Comparison of ENCODE assay signal across 8 cellular contexts in the genomic region with DNA sequence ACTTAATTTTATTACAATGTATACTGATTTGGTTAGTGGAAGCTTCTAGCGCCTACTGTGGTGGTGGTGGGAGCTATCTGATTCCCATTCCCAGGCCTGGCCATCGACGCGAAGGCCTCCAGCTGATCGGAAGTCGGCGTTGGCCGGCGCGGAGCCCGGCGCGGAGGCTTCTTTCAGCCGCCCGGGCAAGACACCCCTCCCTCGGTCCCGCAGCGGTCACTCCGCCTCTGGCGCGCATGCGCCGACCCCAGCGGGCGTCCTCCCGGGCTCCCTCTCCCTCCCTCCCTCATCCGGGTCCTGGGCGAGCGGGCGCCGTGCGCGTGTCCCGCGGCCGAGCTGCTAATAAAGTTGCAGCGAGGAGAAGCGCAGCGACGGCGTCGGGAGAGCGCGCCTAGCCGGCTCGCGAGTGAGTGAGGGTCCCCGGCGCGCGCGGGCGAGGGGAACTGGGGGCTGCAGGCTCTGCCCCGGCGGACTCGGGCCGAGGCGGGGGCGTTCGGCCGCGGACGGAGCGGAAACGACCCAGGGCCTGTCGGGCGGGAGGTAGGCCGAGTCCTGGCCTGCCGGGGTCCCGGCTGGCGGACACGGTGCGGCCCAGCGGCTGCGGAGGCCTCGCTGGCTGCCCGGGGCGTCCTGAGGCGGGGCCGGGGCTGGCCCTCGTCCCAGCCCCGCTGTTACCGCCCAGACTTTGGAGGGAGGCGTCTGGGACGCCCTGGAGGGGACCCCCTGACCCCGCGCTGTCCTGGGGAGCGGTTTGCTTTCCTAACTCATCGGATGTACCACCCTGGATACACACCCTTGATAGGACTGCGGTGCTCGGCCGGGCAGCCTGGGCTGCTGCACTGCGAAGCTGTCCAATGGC. TPM values are rescaled to one million over a fixed set of nuclear protein-coding genes. Genes with fewer than 3 reads are reported as not detected.
A peak's percentile ranks its signal among the peaks of the same experiment; 100 is the strongest.
DNase-seq lines count a peak whose midpoint lies in the region; ATAC-seq, FAIRE-seq and TF ChIP-seq lines count a peak whose summit lies in the region.

TSS of gene SMAD5 (plus strand) at position 289 of the 859 bp plus-strand sequence. CDS start 20,916 bp downstream, outside the sequence.

- H3K27me3 ChIP-seq in BLaER1 (no peaks in the 10 kb centered on the region), HepG2 (ENCODE audit: control insufficient read depth in 1 of 2, insufficient read depth in 2 of 2, low read length in 2 of 2) (no peaks in the 10 kb centered on the region; a peak in 1 of 5 replicates)

- H3K9ac ChIP-seq in BLaER1 (peak within 1 kb of the TSS; percentile 97), HepG2 (ENCODE audit: insufficient read depth, low read depth, low read length) (peak within 1 kb of the TSS; percentile 99)

- H3K4me2 ChIP-seq in BLaER1: peak within 1 kb of the TSS; percentile 89
- H3K4me2 ChIP-seq in HepG2 (ENCODE audit: low read depth, low read length): peak within 1 kb of the TSS; percentile 81

- WGBS in HepG2 (ENCODE audit: low lambda C conversion rate): 0% methylated on average over 5 of the region's 93 CpGs

- peak within 1 kb of the TSS; percentile 97 for H3K4me3 ChIP-seq in BLaER1
- H3K4me3 ChIP-seq in HepG2 (replicated peaks in 1 of 3; ENCODE audit: insufficient read depth in 1 of 3, low read depth in 2 of 3, low read length in 3 of 3): peak within 1 kb of the TSS; percentile 83 to 96 (median 89)

- CTCF ChIA-PET in HepG2 (lab: Yijun Ruan, JAX; ENCODE audit: low intra/inter-chr PET ratio, low total read pairs): no interaction called here

- POLR2A ChIA-PET in HepG2 (lab: Yijun Ruan, JAX): interaction anchor here (0.7 to 3.4 kb wide), 7 partner anchors 9 to 79 kb away, joined by 3 to 29 read pairs (median 3); no protein-coding TSS in a partner anchor

- H3K27ac ChIP-seq in BLaER1 (peak within 1 kb of the TSS; percentile 97), HepG2 (ENCODE audit: extremely low read length, insufficient read depth, low read length) (peak within 1 kb of the TSS; percentile 92)

- TF ChIP-seq EP300 in HepG2 (IDR thresholded peaks at IDR 0.05; ENCODE audit: low read depth in 2 of 2, low read length in 2 of 2) (peak in 1 of 2 experiments; percentile 27; a peak in 2 of 4 replicates), HepG2 (CRISPR knock-in tag; IDR thresholded peaks at IDR 0.05; ENCODE audit: borderline replicate concordance) (no peak)

- H3K4me1 ChIP-seq in BLaER1: peaks cover 22% of the 10 kb centered on the region
- peaks cover 57% of the 10 kb centered on the region for H3K4me1 ChIP-seq in HepG2 (ENCODE audit: insufficient read depth, low read length)

- no peaks in the 10 kb centered on the region for H3K9me3 ChIP-seq in BLaER1
- H3K9me3 ChIP-seq in HepG2 (ENCODE audit: low read length): no peaks in the 10 kb centered on the region

- in situ Hi-C loops in HepG2 (cut with HindIII; ENCODE audit: extremely low pct_ligation_motif_present, low pct_unique_long_range_greater_than_20kb): no loop called here

- TF ChIP-seq CTCF in HepG2 (CRISPR knock-in tag; IDR thresholded peaks at IDR 0.05): no peak

- H3K36me3 ChIP-seq in BLaER1: peaks cover 6% of the 10 kb centered on the region; the same call in 1 of the 2 replicates
- H3K36me3 ChIP-seq in HepG2 (replicated peaks in 1 of 2; ENCODE audit: control insufficient read depth in 1 of 2, insufficient read depth in 2 of 2, low read length in 2 of 2): no peaks in the 10 kb centered on the region

- TF ChIP-seq RAD21 in HepG2 (CRISPR knock-in tag; IDR thresholded peaks at IDR 0.05): peak; percentile 60

- DNase-seq in GM19239 (ENCODE audit: insufficient read length, low spot score) (peak; percentile 93), NCI-H526 (lab: John Stamatoyannopoulos, UW) (peak; percentile 66 to 93), dermis blood vessel endothelial cell (peak; percentile 98), HepG2 (ENCODE audit: low spot score) (peak; percentile 88)
- DNase-seq in activated CD4-positive, alpha-beta T cell treated with anti-CD3 and anti-CD28 coated beads, Interleukin-2, amount 50 U/mL, for 4 hours: peak; percentile 47 to 58
- peak; percentile 59 to 69 for DNase-seq in stimulated activated CD4-positive, alpha-beta T cell treated with anti-CD3 and anti-CD28 coated beads, Interleukin-2, amount 100 ng/mL, for 48 hours

- intact Hi-C loops in HepG2 (cut with micrococcal nuclease; ENCODE audit: unreplicated experiment): loop anchor here (5.0 kb wide), 1 partner anchor 40 kb away; no protein-coding TSS in a partner anchor

- FAIRE-seq in GM19239 (lab: Jason Lieb, UNC) (no peak), HepG2 (lab: Jason Lieb, UNC) (peak; percentile 76)

- ATAC-seq in HG03442 (IDR thresholded peaks at IDR 0.05; ENCODE audit: unreplicated experiment): peak; percentile 92
- peak; percentile 89 for ATAC-seq in HepG2

- H4K20me1 ChIP-seq in BLaER1 (peaks cover 49% of the 10 kb centered on the region), HepG2 (ENCODE audit: insufficient read depth, low read length) (peaks cover 32% of the 10 kb centered on the region)

- peaks cover 49% of the 10 kb centered on the region for H3K79me2 ChIP-seq in HepG2 (ENCODE audit: insufficient read depth, low read length)

- TSS peak; percentile 86 for BruUV-seq in HepG2 (replicated peaks; lab: Mats Ljungman, UMichigan)

- peak within 1 kb of the TSS; percentile 75 for H2AFZ ChIP-seq in HepG2 (ENCODE audit: low read length)

- TF ChIP-seq POLR2A in HepG2 (IDR thresholded peaks at IDR 0.05; ENCODE audit: insufficient read depth in 1 of 2, low read depth in 2 of 2, low read length in 2 of 2): peak; percentile 66 to 71

TF ChIP-seq in HepG2, 621 proteins besides CTCF, POLR2A, EP300 and RAD21 (continues in another document):
- TF ChIP-seq HNRNPK (IDR thresholded peaks at IDR 0.05; ENCODE audit: low read depth, low read length, poor library complexity, severe bottlenecking) (peak; percentile 78), ELF3 (CRISPR knock-in tag; IDR thresholded peaks at IDR 0.05) (peak; percentile 79), ZNF567 (CRISPR knock-in tag; IDR thresholded peaks at IDR 0.05; ENCODE audit: borderline replicate concordance) (0 out of 2 replicates have a peak, but pooled peaks have one; percentile 27), ZBTB1 (CRISPR knock-in tag; IDR thresholded peaks at IDR 0.05; ENCODE audit: borderline replicate concordance) (no peak), PHF21A (CRISPR knock-in tag; IDR thresholded peaks at IDR 0.05) (peak; percentile 90), HDAC2 (CRISPR knock-in tag; IDR thresholded peaks at IDR 0.05) (peak; percentile 61)
- TF ChIP-seq, protein P1, sequence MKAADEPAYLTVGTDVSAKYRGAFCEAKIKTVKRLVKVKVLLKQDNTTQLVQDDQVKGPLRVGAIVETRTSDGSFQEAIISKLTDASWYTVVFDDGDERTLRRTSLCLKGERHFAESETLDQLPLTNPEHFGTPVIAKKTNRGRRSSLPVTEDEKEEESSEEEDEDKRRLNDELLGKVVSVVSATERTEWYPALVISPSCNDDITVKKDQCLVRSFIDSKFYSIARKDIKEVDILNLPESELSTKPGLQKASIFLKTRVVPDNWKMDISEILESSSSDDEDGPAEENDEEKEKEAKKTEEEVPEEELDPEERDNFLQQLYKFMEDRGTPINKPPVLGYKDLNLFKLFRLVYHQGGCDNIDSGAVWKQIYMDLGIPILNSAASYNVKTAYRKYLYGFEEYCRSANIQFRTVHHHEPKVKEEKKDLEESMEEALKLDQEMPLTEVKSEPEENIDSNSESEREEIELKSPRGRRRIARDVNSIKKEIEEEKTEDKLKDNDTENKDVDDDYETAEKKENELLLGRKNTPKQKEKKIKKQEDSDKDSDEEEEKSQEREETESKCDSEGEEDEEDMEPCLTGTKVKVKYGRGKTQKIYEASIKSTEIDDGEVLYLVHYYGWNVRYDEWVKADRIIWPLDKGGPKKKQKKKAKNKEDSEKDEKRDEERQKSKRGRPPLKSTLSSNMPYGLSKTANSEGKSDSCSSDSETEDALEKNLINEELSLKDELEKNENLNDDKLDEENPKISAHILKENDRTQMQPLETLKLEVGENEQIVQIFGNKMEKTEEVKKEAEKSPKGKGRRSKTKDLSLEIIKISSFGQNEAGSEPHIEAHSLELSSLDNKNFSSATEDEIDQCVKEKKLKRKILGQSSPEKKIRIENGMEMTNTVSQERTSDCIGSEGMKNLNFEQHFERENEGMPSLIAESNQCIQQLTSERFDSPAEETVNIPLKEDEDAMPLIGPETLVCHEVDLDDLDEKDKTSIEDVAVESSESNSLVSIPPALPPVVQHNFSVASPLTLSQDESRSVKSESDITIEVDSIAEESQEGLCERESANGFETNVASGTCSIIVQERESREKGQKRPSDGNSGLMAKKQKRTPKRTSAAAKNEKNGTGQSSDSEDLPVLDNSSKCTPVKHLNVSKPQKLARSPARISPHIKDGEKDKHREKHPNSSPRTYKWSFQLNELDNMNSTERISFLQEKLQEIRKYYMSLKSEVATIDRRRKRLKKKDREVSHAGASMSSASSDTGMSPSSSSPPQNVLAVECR (CRISPR knock-in tag; IDR thresholded peaks at IDR 0.05; ENCODE audit: borderline replicate concordance): peak; percentile 92

RNA-seq across cellular contexts. Expression of gene SMAD5, which starts in this region (rescaled TPM):
- 41.4 and 49.5 TPM in 2 replicates for total RNA-seq in dermis blood vessel endothelial cell
- 48.5 and 81.0 TPM in 2 replicates for total RNA-seq in HepG2 (2016; rRNA removed; fragmentation: Illumina TruSeq; extraction: Trizol)
- total RNA-seq in HepG2 (2016; cell fraction: cytosol; rRNA removed; fragmentation: Illumina TruSeq; extraction: Trizol; ENCODE audit: low read depth): 58.3 and 63.0 TPM in 2 replicates
- total RNA-seq in HepG2 (2016; cell fraction: insoluble cytoplasmic fraction; rRNA removed; fragmentation: Illumina TruSeq; extraction: Trizol): 49.9 and 76.4 TPM in 2 replicates
- 32.5 and 33.6 TPM in 2 replicates for total RNA-seq in HepG2 (2016; cell fraction: membrane; rRNA removed; fragmentation: Illumina TruSeq; extraction: Trizol)
- 50.6 and 52.2 TPM in 2 replicates for total RNA-seq in HepG2 (2016; cell fraction: nucleus; rRNA removed; fragmentation: Illumina TruSeq; extraction: Trizol)
- polyA plus RNA-seq in HepG2 (2011; rRNA removed): 27.2 and 30.0 TPM in 2 replicates
- 13.9 and 22.3 TPM in 2 replicates for polyA plus RNA-seq in HepG2 (2011; cell fraction: cytosol; rRNA removed)
- 25.7 and 30.1 TPM in 2 replicates for polyA plus RNA-seq in HepG2 (2011; cell fraction: nucleus; rRNA removed)
- 18.8 and 19.5 TPM in 2 replicates for polyA plus RNA-seq in HepG2 (2012)
- polyA plus RNA-seq in HepG2 (2016; cell fraction: cytosol; fragmentation: Illumina TruSeq; extraction: Trizol; ENCODE audit: low read depth): 1.1 and 1.2 TPM in 2 replicates
- 30.1 and 33.0 TPM in 2 replicates for polyA plus RNA-seq in HepG2 (2016; cell fraction: insoluble cytoplasmic fraction; fragmentation: Illumina TruSeq; extraction: Trizol; ENCODE audit: low read depth)
- polyA plus RNA-seq in HepG2 (2016; cell fraction: membrane; fragmentation: Illumina TruSeq; extraction: Trizol; ENCODE audit: low read depth): 3.2 and 3.4 TPM in 2 replicates
- 21.9 and 22.9 TPM in 2 replicates for polyA plus RNA-seq in HepG2 (2016; cell fraction: nucleus; fragmentation: Illumina TruSeq; extraction: Trizol; ENCODE audit: insufficient read depth, low read depth)
- polyA minus RNA-seq in HepG2 (2011; rRNA and poly(A)+ RNA removed; ENCODE audit: low replicate concordance): 56.3 and 87.9 TPM in 2 replicates
- polyA minus RNA-seq in HepG2 (2011; cell fraction: cytosol; rRNA and poly(A)+ RNA removed): 43.4 and 52.4 TPM in 2 replicates
- polyA minus RNA-seq in HepG2 (2011; cell fraction: nucleus; rRNA and poly(A)+ RNA removed): 111 and 120 TPM in 2 replicates

Comparison
In these comparisons a context has a peak if more than half of its experiments do, and no peak if none do; other contexts are left out.
1. Peak in every context shown above with its lines: DNase-seq, ATAC-seq, H3K4me3 ChIP-seq and H3K27ac ChIP-seq.